1 cellular context compared by ENCODE assay signal in genomic region chr17:4858880-4859260, GRCh38.
TF ChIP-seq lines count a peak whose summit lies in the region.

No MANE protein-coding gene starts in this region.

TF ChIP-seq in HepG2, 621 proteins besides CTCF, POLR2A, EP300 and RAD21:
- TF ChIP-seq ZNF687 (CRISPR knock-in tag; IDR thresholded peaks at IDR 0.05) (peak; percentile 46; the same call in 1 of the 2 replicates), ZBTB46 (CRISPR knock-in tag; IDR thresholded peaks at IDR 0.05; ENCODE audit: borderline replicate concordance) (no peak)
